In genomic region chr2:66565291-66565690, GRCh38 we compare ENCODE assay signal across 23 cellular contexts.
DNase-seq lines count a peak whose midpoint lies in the region; ATAC-seq and TF ChIP-seq lines count a peak whose summit lies in the region.
"Had no signal": no experiment of that assay in that cellular context is flagged by ENCODE, and none has a peak within 500 bp of the region (broad histone marks: within the 10 kb centered on the region; RNA-seq: fewer than 3 reads in every experiment).

No MANE protein-coding gene starts in this region.

- dilution Hi-C loops in IMR-90 (cut with HindIII; ENCODE audit: low sequenced_read_pairs, unreplicated experiment): no loop called here

- no peak overlapping the region for H3K9ac ChIP-seq in IMR-90 (ENCODE audit: low read depth, low read length)

- CTCF ChIA-PET in IMR-90 (lab: Yijun Ruan, JAX): no interaction called here

- no peak overlapping the region for H4K5ac ChIP-seq in IMR-90 (ENCODE audit: low read depth, low read length)

- no TSS peak for BruUV-seq in IMR-90 (replicated peaks; lab: Mats Ljungman, UMichigan)

- TF ChIP-seq CTCF in IMR-90 (conservative IDR thresholded peaks at IDR 0.05; ENCODE audit: low read depth, low read length): no peak
- TF ChIP-seq CTCF in chondrocyte (IDR thresholded peaks at IDR 0.05): no peak
- TF ChIP-seq CTCF in nephron progenitor cell (IDR thresholded peaks at IDR 0.05): no peak

- no CpG with 5 or more reads among the region's 1 CpG for WGBS in IMR-90 (ENCODE audit: extremely low coverage in 2 of 2, insufficient read length in 1 of 2), 2 experiments

- intact Hi-C loops in IMR-90 (cut with micrococcal nuclease): no loop called here

- H3K4me2 ChIP-seq in IMR-90 (ENCODE audit: low read depth, low read length): no peak overlapping the region

- no peak overlapping the region for H3K27ac ChIP-seq in IMR-90 (ENCODE audit: insufficient read depth, low read length)
- H3K27ac ChIP-seq: breast epithelium, gastrocnemius medialis, left lung, right atrium auricular region, thyroid gland had no signal

- H3K4me1 ChIP-seq in IMR-90 (ENCODE audit: control insufficient read depth, insufficient read depth, low read length): peaks cover 35% of the 10 kb centered on the region
- H3K4me1 ChIP-seq: breast epithelium, gastrocnemius medialis, left lung, right atrium auricular region had no signal

- ATAC-seq in IMR-90 (ENCODE audit: low read depth) (peak; percentile 42), GM19452 (IDR thresholded peaks at IDR 0.05; ENCODE audit: unreplicated experiment) (no peak)
- ATAC-seq: gastrocnemius medialis; left lung; stimulated activated memory B cell treated with anti-CD40 and anti-IgM and Interleukin-4, amounts not matched to agents 10 μg/mL and 1 μg/mL and 100 μg/mL, for 72 hours; T-helper 17 cell had no signal

- no peak overlapping the region for H3K4me3 ChIP-seq in IMR-90 (ENCODE audit: insufficient read depth, low read depth, low read length)
- H3K4me3 ChIP-seq: adrenal gland, breast epithelium, gastrocnemius medialis, left lung, right atrium auricular region, thyroid gland had no signal

- H3K23ac ChIP-seq in IMR-90 (ENCODE audit: low read depth, low read length): no peak overlapping the region

- H2BK15ac ChIP-seq in IMR-90 (ENCODE audit: low read depth, low read length): no peak overlapping the region

- no peak overlapping the region for H3K56ac ChIP-seq in IMR-90 (ENCODE audit: extremely low read depth, insufficient read depth, low read length)

- no peak overlapping the region for H3K4ac ChIP-seq in IMR-90 (ENCODE audit: low read depth, low read length)

- in situ Hi-C loops in Caki2 (cut with HindIII; ENCODE audit: low pct_unique_long_range_greater_than_20kb, low sequenced_read_pairs) (no loop called here), IMR-90 (cut with MboI; ENCODE audit: low sequenced_read_pairs) (no loop called here)

- H3K9me1 ChIP-seq in IMR-90 (ENCODE audit: insufficient read depth, low read length): peaks cover 18% of the 10 kb centered on the region

- no peak overlapping the region for H3K4me3 Mint-ChIP-seq in chondrocyte (ENCODE audit: unreplicated experiment)
- peak overlapping the region; percentile 13 for H3K4me3 Mint-ChIP-seq in nephron progenitor cell
- H3K4me3 Mint-ChIP-seq: B cell; IgD-negative memory B cell; stimulated activated memory B cell treated with anti-CD40 and anti-IgM and Interleukin-4, amounts not matched to agents 10 μg/mL and 1 μg/mL and 100 μg/mL, for 72 hours; T-helper 17 cell had no signal

- no peak overlapping the region for H2AFZ ChIP-seq in IMR-90 (replicated peaks; ENCODE audit: low read length, poor library complexity)

- H2BK5ac ChIP-seq in IMR-90 (ENCODE audit: low read depth, low read length, poor library complexity, severe bottlenecking): no peak overlapping the region

- no peak overlapping the region for H2AK5ac ChIP-seq in IMR-90 (ENCODE audit: low read depth, low read length)

- peak overlapping the region; percentile 20 for H3K27ac Mint-ChIP-seq in chondrocyte (ENCODE audit: unreplicated experiment)
- peak overlapping the region; percentile 46 for H3K27ac Mint-ChIP-seq in nephron progenitor cell
- H3K27ac Mint-ChIP-seq: B cell; IgD-negative memory B cell; stimulated activated memory B cell treated with anti-CD40 and anti-IgM and Interleukin-4, amounts not matched to agents 10 μg/mL and 1 μg/mL and 100 μg/mL, for 72 hours; T-helper 17 cell had no signal

- H4K91ac ChIP-seq in IMR-90 (ENCODE audit: insufficient read depth, low read depth, low read length): no peak overlapping the region

- H3K36me3 Mint-ChIP-seq in chondrocyte (ENCODE audit: low read depth) (peaks cover 1% of the 10 kb centered on the region), nephron progenitor cell (ENCODE audit: low read depth) (peaks cover 30% of the 10 kb centered on the region)
- H3K36me3 Mint-ChIP-seq: stimulated activated memory B cell treated with anti-CD40 and anti-IgM and Interleukin-4, amounts not matched to agents 10 μg/mL and 1 μg/mL and 100 μg/mL, for 72 hours had no signal

- DNase-seq in Caki2 (ENCODE audit: low read depth) (peak; percentile 38), IMR-90 (peak; percentile 65), chondrocyte (ENCODE audit: low spot score) (no peak), nephron progenitor cell (no peak), OCI-M2 (lab: John Stamatoyannopoulos, UW; ENCODE audit: unreplicated experiment) (no peak)
- DNase-seq in activated T-cell treated with anti-CD3 and anti-CD28 coated beads, Interleukin-2, amount 50 U/mL, for 1 hour: no peak
- DNase-seq: activated CD4-positive, alpha-beta T cell treated with anti-CD3 and anti-CD28 coated beads, Interleukin-2, amount 50 U/mL, for 1 hour; activated CD8-positive, alpha-beta memory T cell treated with anti-CD3 and anti-CD28 coated beads, Interleukin-2, amount 50 U/mL, for 48 hours; activated effector memory CD4-positive, alpha-beta T cell treated with anti-CD3 and anti-CD28 coated beads, Interleukin-2, amount 50 U/mL, for 16 hours; Caco-2; dermis blood vessel endothelial cell; gastrocnemius medialis; left lung; NCI-H524; T-helper 17 cell; thyroid gland had no signal

- no peaks in the 10 kb centered on the region for H3K27me3 Mint-ChIP-seq in chondrocyte (ENCODE audit: low read depth)
- H3K27me3 Mint-ChIP-seq in nephron progenitor cell (ENCODE audit: low read depth, poor library complexity): no peaks in the 10 kb centered on the region
- H3K27me3 Mint-ChIP-seq: IgD-negative memory B cell had no signal

- no peak overlapping the region for H3K18ac ChIP-seq in IMR-90 (ENCODE audit: low read depth, low read length)

- H3K9me3 Mint-ChIP-seq in chondrocyte (ENCODE audit: low read depth) (no peaks in the 10 kb centered on the region), nephron progenitor cell (no peaks in the 10 kb centered on the region)
- H3K9me3 Mint-ChIP-seq: stimulated activated memory B cell treated with anti-CD40 and anti-IgM and Interleukin-4, amounts not matched to agents 10 μg/mL and 1 μg/mL and 100 μg/mL, for 72 hours had no signal

- H3K27me3 ChIP-seq in IMR-90 (ENCODE audit: control insufficient read depth, insufficient read depth, low read length): no peaks in the 10 kb centered on the region
- H3K27me3 ChIP-seq: adrenal gland, breast epithelium, gastrocnemius medialis, left lung, right atrium auricular region, thyroid gland had no signal

- H3K14ac ChIP-seq in IMR-90 (replicated peaks; ENCODE audit: low read depth, low read length): no peak overlapping the region

- H2BK120ac ChIP-seq in IMR-90 (ENCODE audit: low read depth, low read length): no peak overlapping the region

- no peaks in the 10 kb centered on the region for H3K9me3 ChIP-seq in IMR-90 (ENCODE audit: control insufficient read depth, insufficient read depth, low read length)
- H3K9me3 ChIP-seq: adrenal gland, breast epithelium, Caco-2, gastrocnemius medialis, left lung, right atrium auricular region, thyroid gland had no signal

- no peak for TF ChIP-seq POLR2A in IMR-90 (IDR thresholded peaks at IDR 0.05; ENCODE audit: low read depth, low read length)

- H4K20me1 ChIP-seq in IMR-90 (ENCODE audit: insufficient read depth, low read length): peaks cover 52% of the 10 kb centered on the region

- H3K4me1 Mint-ChIP-seq in chondrocyte (ENCODE audit: low read depth) (peaks cover 36% of the 10 kb centered on the region), nephron progenitor cell (peaks cover 98% of the 10 kb centered on the region)
- H3K4me1 Mint-ChIP-seq: B cell; IgD-negative memory B cell; stimulated activated memory B cell treated with anti-CD40 and anti-IgM and Interleukin-4, amounts not matched to agents 10 μg/mL and 1 μg/mL and 100 μg/mL, for 72 hours; T-helper 17 cell had no signal

- no peak for TF ChIP-seq RAD21 in IMR-90 (IDR thresholded peaks at IDR 0.05; ENCODE audit: low read length)

- POLR2A ChIA-PET in IMR-90 (lab: Charles Lee; ENCODE audit: unreplicated experiment): no interaction called here

- H4K8ac ChIP-seq in IMR-90 (ENCODE audit: low read depth in 2 of 2, low read length in 2 of 2): no peak overlapping the region

- no peak overlapping the region for H2AK9ac ChIP-seq in IMR-90 (replicated peaks; ENCODE audit: low read depth, low read length, poor library complexity)

- H2BK20ac ChIP-seq in IMR-90 (ENCODE audit: low read depth, low read length): no peak overlapping the region

- peaks cover 28% of the 10 kb centered on the region for H3K36me3 ChIP-seq in IMR-90 (ENCODE audit: control insufficient read depth, insufficient read depth, low read length)
- H3K36me3 ChIP-seq: breast epithelium, gastrocnemius medialis, left lung, thyroid gland had no signal

- H3K79me1 ChIP-seq in IMR-90 (ENCODE audit: low read depth in 1 of 2, low read length in 2 of 2): peaks cover 22 to 72% of the 10 kb centered on the region in 2 experiments; a peak in 3 of 4 replicates

TF ChIP-seq in IMR-90, 13 proteins besides CTCF, POLR2A, EP300 and RAD21:
- no peak for TF ChIP-seq MXI1 (IDR thresholded peaks at IDR 0.05; ENCODE audit: borderline replicate concordance, low read depth, low read length)
- no peak for TF ChIP-seq NFE2L2 (IDR thresholded peaks at IDR 0.05; ENCODE audit: low read depth, low read length)
- TF ChIP-seq BHLHE40 (IDR thresholded peaks at IDR 0.05; ENCODE audit: low read depth, low read length): no peak
- TF ChIP-seq SMC3 (IDR thresholded peaks at IDR 0.05; ENCODE audit: low read depth, low read length): no peak
- TF ChIP-seq USF2 (IDR thresholded peaks at IDR 0.05; ENCODE audit: low read depth, low read length): no peak
- no peak for TF ChIP-seq MAFK (IDR thresholded peaks at IDR 0.05; ENCODE audit: low read depth, low read length)
- no peak for TF ChIP-seq RFX5 (IDR thresholded peaks at IDR 0.05; ENCODE audit: low read depth, low read length)
- no peak for TF ChIP-seq CHD1 (IDR thresholded peaks at IDR 0.05; ENCODE audit: low read depth, low read length)

Comparison
In these comparisons a context has a peak if more than half of its experiments do, and no peak if none do; other contexts are left out.
1. DNase-seq: peak in Caki2 (single experiment) and IMR-90 (single experiment); none in chondrocyte (single experiment), nephron progenitor cell (single experiment), OCI-M2 (single experiment) and activated T-cell treated with anti-CD3 and anti-CD28 coated beads, Interleukin-2, amount 50 U/mL, for 1 hour (single experiment).